In genomic region chr4:76147454-76148141, GRCh38 we compare ENCODE assay signal across 8 cellular contexts. TPM values are rescaled to one million over a fixed set of nuclear protein-coding genes. Genes with fewer than 3 reads are reported as not detected.
A peak's percentile ranks its signal among the peaks of the same experiment; 100 is the strongest.
DNase-seq lines count a peak whose midpoint lies in the region; ATAC-seq lines count a peak whose summit lies in the region.

No MANE protein-coding gene starts in this region.

- DNase-seq in Ammon's horn (ENCODE audit: low spot score) (peak; percentile 20), NCI-H526 treated with DMSO at 0.1 percent for 48 hours (lab: John Stamatoyannopoulos, UW) (peak; percentile 12), mesenteric fat pad (ENCODE audit: low spot score) (peak; percentile 89)
- DNase-seq in activated CD4-positive, alpha-beta T cell treated with anti-CD3 and anti-CD28 coated beads, Interleukin-2, amount 50 U/mL, for 24 hours (ENCODE audit: low read depth in 1 of 2, low spot score in 1 of 2), result peak; percentile 2 to 15
- DNase-seq in stimulated activated CD8-positive, alpha-beta memory T cell treated with anti-CD3 and anti-CD28 coated beads, Interleukin-7, amount 100 ng/mL, for 48 hours (ENCODE audit: extremely low read depth in 1 of 2, low read depth in 1 of 2), result peak; percentile 47 to 48

- H3K9me3 ChIP-seq in endocrine pancreas (ENCODE audit: control insufficient read depth, low read length), result no peaks in the 10 kb centered on the region

- ATAC-seq in GM19025 (IDR thresholded peaks at IDR 0.05; ENCODE audit: low read depth, unreplicated experiment) (peak; percentile 12), HG03342 (IDR thresholded peaks at IDR 0.05; ENCODE audit: unreplicated experiment) (peak; percentile 35)

- H3K27me3 ChIP-seq in endocrine pancreas (ENCODE audit: control insufficient read depth, insufficient read depth, low read length), result no peaks in the 10 kb centered on the region

- no peaks in the 10 kb centered on the region for H3K36me3 ChIP-seq in endocrine pancreas (ENCODE audit: control insufficient read depth, insufficient read depth, low read length)

- H3K9ac ChIP-seq in endocrine pancreas (ENCODE audit: control insufficient read depth, insufficient read depth, low read length), result peak overlapping the region; percentile 87

- peaks cover 23% of the 10 kb centered on the region for H3K4me1 ChIP-seq in endocrine pancreas (ENCODE audit: control insufficient read depth, insufficient read depth, low read length)

- peak overlapping the region; percentile 93 for H3K4me3 ChIP-seq in endocrine pancreas (ENCODE audit: control insufficient read depth, insufficient read depth, low read length)

RNA-seq across cellular contexts. Expression of gene NUP54, which starts 0.6 kb away (rescaled TPM):
- total RNA-seq in mesenteric fat pad, result 33.9 TPM

Comparison
In these comparisons a context has a peak if more than half of its experiments do, and no peak if none do; other contexts are left out.
1. Peak in every context shown above with its lines: DNase-seq, ATAC-seq and H3K4me3 ChIP-seq.
2. DNase-seq: peak in every context shown above with its lines; median percentile 89 in mesenteric fat pad; 48 in stimulated activated CD8-positive, alpha-beta memory T cell treated with anti-CD3 and anti-CD28 coated beads, Interleukin-7, amount 100 ng/mL, for 48 hours; 20 in Ammon's horn; 12 in NCI-H526 treated with DMSO at 0.1 percent for 48 hours; 8 in activated CD4-positive, alpha-beta T cell treated with anti-CD3 and anti-CD28 coated beads, Interleukin-2, amount 50 U/mL, for 24 hours.